Comparison of ENCODE assay signal across 20 cellular contexts in the genomic region with DNA sequence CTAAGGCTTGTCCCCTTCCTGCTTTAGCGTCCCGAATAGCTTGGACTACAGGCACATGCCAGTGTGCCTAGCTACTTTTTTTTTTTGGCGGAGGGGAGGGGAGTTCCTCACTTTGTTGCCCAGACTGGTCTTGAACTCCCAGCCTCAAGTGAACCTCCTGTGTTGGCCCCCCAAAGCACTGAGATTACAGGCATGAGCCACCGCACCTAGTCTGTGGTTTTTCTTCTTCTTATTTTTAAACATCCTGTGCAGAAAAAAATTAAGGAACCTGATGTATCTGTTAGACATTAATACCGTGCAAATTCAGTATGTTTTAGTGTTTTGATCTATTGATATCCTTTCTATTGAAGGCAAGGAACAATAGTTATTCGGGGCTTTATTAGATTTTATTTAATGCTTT. TPM values are rescaled to one million over a fixed set of nuclear protein-coding genes. Genes with fewer than 3 reads are reported as not detected.
DNase-seq lines count a peak whose midpoint lies in the region; ATAC-seq and TF ChIP-seq lines count a peak whose summit lies in the region.
"Had no signal": no experiment of that assay in that cellular context is flagged by ENCODE, and none has a peak within 500 bp of the region (broad histone marks: within the 10 kb centered on the region; RNA-seq: fewer than 3 reads in every experiment).

No MANE protein-coding gene starts in this region.

- POLR2A ChIA-PET in activated B cell treated with CpG ODN at 0.5 μM for 24 hours (lab: Charles Lee): interaction anchor here (2.7 kb wide), 1 partner anchor 25 kb away, joined by 10 read pairs; no protein-coding TSS in a partner anchor
- POLR2A ChIA-PET in naive thymus-derived CD4-positive, alpha-beta T cell (lab: Charles Lee): interaction anchor here (0.6 to 1.0 kb wide), 3 partner anchors 23 to 109 kb away, joined by 3 to 5 read pairs (median 3); no protein-coding TSS in a partner anchor

- no peaks in the 10 kb centered on the region for H3K36me3 ChIP-seq in naive thymus-derived CD4-positive, alpha-beta T cell (ENCODE audit: control insufficient read depth in 2 of 3, insufficient read depth in 3 of 3, low read length in 3 of 3)
- H3K36me3 ChIP-seq: HAP-1, spleen had no signal

- peaks cover 49% of the 10 kb centered on the region for H3K4me1 Mint-ChIP-seq in activated CD8-positive, alpha-beta memory T cell treated with anti-CD3 and anti-CD28 coated beads, Interleukin-2, amount 10 ng/mL, durations not matched to agents 7 days and 5 days
- H3K4me1 Mint-ChIP-seq in IgD-negative memory B cell: peaks cover 42 to 61% (median 47%) of the 10 kb centered on the region in 3 donors
- peaks cover 67% of the 10 kb centered on the region for H3K4me1 Mint-ChIP-seq in activated B cell treated with CpG ODN at 0.5 μM for 24 hours
- H3K4me1 Mint-ChIP-seq in naive thymus-derived CD4-positive, alpha-beta T cell: peaks cover 47 to 81% (median 75%) of the 10 kb centered on the region in 7 donors

- H3K4me3 ChIP-seq in naive thymus-derived CD4-positive, alpha-beta T cell (ENCODE audit: low read length): no peak overlapping the region
- H3K4me3 ChIP-seq: A549, HAP-1, mucosa of descending colon, spleen, testis had no signal

- H3K27ac Mint-ChIP-seq in activated CD8-positive, alpha-beta memory T cell treated with anti-CD3 and anti-CD28 coated beads, Interleukin-2, amount 10 ng/mL, durations not matched to agents 7 days and 5 days: peak overlapping the region; percentile 53
- peak overlapping the region; percentile 39 to 74 (median 73) for H3K27ac Mint-ChIP-seq in IgD-negative memory B cell
- H3K27ac Mint-ChIP-seq in activated B cell treated with CpG ODN at 0.5 μM for 24 hours: peak overlapping the region; percentile 59
- H3K27ac Mint-ChIP-seq in naive thymus-derived CD4-positive, alpha-beta T cell: peak overlapping the region; percentile 11 to 86 (median 75)

- H3K27me3 Mint-ChIP-seq in activated CD8-positive, alpha-beta memory T cell treated with anti-CD3 and anti-CD28 coated beads, Interleukin-2, amount 10 ng/mL, durations not matched to agents 7 days and 5 days: no peaks in the 10 kb centered on the region
- H3K27me3 Mint-ChIP-seq in IgD-negative memory B cell (no peaks in the 10 kb centered on the region), activated B cell treated with CpG ODN at 0.5 μM for 24 hours (no peaks in the 10 kb centered on the region)
- no peaks in the 10 kb centered on the region for H3K27me3 Mint-ChIP-seq in naive thymus-derived CD4-positive, alpha-beta T cell

- H3K4me1 ChIP-seq in naive thymus-derived CD4-positive, alpha-beta T cell (ENCODE audit: control insufficient read depth in 2 of 2, insufficient read depth in 2 of 2, low read length in 2 of 2): peaks cover 0 to 26% of the 10 kb centered on the region in 2 donors
- H3K4me1 ChIP-seq: HAP-1 had no signal

- ATAC-seq in activated CD8-positive, alpha-beta memory T cell treated with anti-CD3 and anti-CD28 coated beads, Interleukin-2, amount 10 ng/mL, durations not matched to agents 7 days and 5 days: no peak
- ATAC-seq in activated B cell treated with CpG ODN at 0.5 μM for 24 hours (ENCODE audit: low read depth): no peak
- ATAC-seq in naive thymus-derived CD4-positive, alpha-beta T cell: peak; percentile 42
- no peak for ATAC-seq in GM18907 (IDR thresholded peaks at IDR 0.05; ENCODE audit: unreplicated experiment)
- ATAC-seq: A549, mucosa of descending colon had no signal

- no peak for DNase-seq in activated CD8-positive, alpha-beta memory T cell treated with anti-CD3 and anti-CD28 coated beads, Interleukin-2, amount 10 ng/mL, durations not matched to agents 7 days and 5 days
- no peak for DNase-seq in activated CD8-positive, alpha-beta memory T cell treated with anti-CD3 and anti-CD28 coated beads, Interleukin-2, amount 50 U/mL, for 48 hours
- DNase-seq in activated B cell treated with CpG ODN at 0.5 μM for 24 hours: no peak
- DNase-seq in naive thymus-derived CD4-positive, alpha-beta T cell: peak in 3 of 9 donors; percentile 20 to 40 (median 25)
- no peak for DNase-seq in NCI-H2081 treated with DMSO at 0.1 percent for 48 hours (lab: John Stamatoyannopoulos, UW)
- no peak for DNase-seq in OCI-M1 (lab: John Stamatoyannopoulos, UW)
- DNase-seq: activated effector memory CD4-positive, alpha-beta T cell treated with Interleukin-2 at 50 U/mL for 16 hours; aorta; mucosa of descending colon; MV-4-11; NCI-H2029; NCI-H510A treated with DMSO at 0.1 percent for 48 hours; SIG-M5; spleen; testis had no signal

- H3K27me3 ChIP-seq in naive thymus-derived CD4-positive, alpha-beta T cell (ENCODE audit: control insufficient read depth in 2 of 2, insufficient read depth in 2 of 2, low read length in 2 of 2): no peaks in the 10 kb centered on the region
- H3K27me3 ChIP-seq: spleen, testis had no signal

- TF ChIP-seq CTCF in activated B cell treated with CpG ODN at 0.5 μM for 24 hours (IDR thresholded peaks at IDR 0.05): no peak

- no peaks in the 10 kb centered on the region for H3K9me3 Mint-ChIP-seq in activated CD8-positive, alpha-beta memory T cell treated with anti-CD3 and anti-CD28 coated beads, Interleukin-2, amount 10 ng/mL, durations not matched to agents 7 days and 5 days (ENCODE audit: low read depth)
- H3K9me3 Mint-ChIP-seq in IgD-negative memory B cell: no peaks in the 10 kb centered on the region
- no peaks in the 10 kb centered on the region for H3K9me3 Mint-ChIP-seq in activated B cell treated with CpG ODN at 0.5 μM for 24 hours
- H3K9me3 Mint-ChIP-seq in naive thymus-derived CD4-positive, alpha-beta T cell: peaks cover 0 to under 1% (median 0%) of the 10 kb centered on the region in 11 donors

- H3K9me3 ChIP-seq in naive thymus-derived CD4-positive, alpha-beta T cell (ENCODE audit: control insufficient read depth in 2 of 3, low read length in 3 of 3): no peaks in the 10 kb centered on the region
- H3K9me3 ChIP-seq: A549, HAP-1, mucosa of descending colon, spleen, testis had no signal

- H3K27ac ChIP-seq in naive thymus-derived CD4-positive, alpha-beta T cell (ENCODE audit: low read depth, low read length): no peak overlapping the region
- H3K27ac ChIP-seq: A549, C4-2B, testis had no signal

- H3K4me3 Mint-ChIP-seq in activated CD8-positive, alpha-beta memory T cell treated with anti-CD3 and anti-CD28 coated beads, Interleukin-2, amount 10 ng/mL, durations not matched to agents 7 days and 5 days: no peak overlapping the region
- peak overlapping the region; percentile 21 to 89 (median 56) for H3K4me3 Mint-ChIP-seq in IgD-negative memory B cell
- peak overlapping the region; percentile 19 for H3K4me3 Mint-ChIP-seq in activated B cell treated with CpG ODN at 0.5 μM for 24 hours
- H3K4me3 Mint-ChIP-seq in naive thymus-derived CD4-positive, alpha-beta T cell: peak overlapping the region in 9 of 10 donors; percentile 24 to 74 (median 63)

- intact Hi-C loops in activated B cell treated with CpG ODN at 0.5 μM for 24 hours (cut with micrococcal nuclease): no loop called here
- intact Hi-C loops in naive thymus-derived CD4-positive, alpha-beta T cell (cut with micrococcal nuclease): loop anchor here in 1 of 2 donors (2.0 kb wide), 1 partner anchor 15 kb away; no protein-coding TSS in a partner anchor

- H3K36me3 Mint-ChIP-seq in activated CD8-positive, alpha-beta memory T cell treated with anti-CD3 and anti-CD28 coated beads, Interleukin-2, amount 10 ng/mL, durations not matched to agents 7 days and 5 days: peaks cover 24% of the 10 kb centered on the region
- H3K36me3 Mint-ChIP-seq in IgD-negative memory B cell (peaks cover 4% of the 10 kb centered on the region), activated B cell treated with CpG ODN at 0.5 μM for 24 hours (ENCODE audit: low read depth) (peaks cover 6% of the 10 kb centered on the region)
- H3K36me3 Mint-ChIP-seq in naive thymus-derived CD4-positive, alpha-beta T cell: peaks cover 0 to 47% (median 11%) of the 10 kb centered on the region in 5 donors

- CTCF ChIA-PET in activated CD8-positive, alpha-beta memory T cell treated with anti-CD3 and anti-CD28 coated beads, Interleukin-2, amount 10 ng/mL, durations not matched to agents 7 days and 5 days (lab: Charles Lee): no interaction called here
- CTCF ChIA-PET in activated B cell treated with CpG ODN at 0.5 μM for 24 hours (lab: Charles Lee): interaction anchor here (1.2 kb wide), 1 partner anchor 216 kb away, joined by 3 read pairs; no protein-coding TSS in a partner anchor
- CTCF ChIA-PET in naive thymus-derived CD4-positive, alpha-beta T cell (lab: Charles Lee): interaction anchor here (0.6 kb wide), 3 partner anchors 14 to 212 kb away, joined by 4 to 9 read pairs (median 5); no protein-coding TSS in a partner anchor

RNA-seq across cellular contexts. Expression of a gene that starts 25.7 kb away (rescaled TPM):
- 10 to 100 TPM; 31.1 to 42.0 TPM for total RNA-seq in activated CD8-positive, alpha-beta memory T cell treated with anti-CD3 and anti-CD28 coated beads, Interleukin-2, amount 10 ng/mL, durations not matched to agents 7 days and 5 days
- polyA plus RNA-seq in IgD-negative memory B cell: 14.7 TPM
- 90.3 and 91.0 TPM in 2 replicates for total RNA-seq in activated B cell treated with CpG ODN at 0.5 μM for 24 hours
- total RNA-seq in naive thymus-derived CD4-positive, alpha-beta T cell: 10 to 100 TPM; 29.2 to 86.1 (median 38.2) TPM
- 10 to 100 TPM; 13.2 to 16.6 TPM for polyA plus RNA-seq in naive thymus-derived CD4-positive, alpha-beta T cell
